ENCODE assay signal across 1 cellular context in genomic region chr22:45344339-45344738, GRCh38.
TF ChIP-seq lines count a peak whose summit lies in the region.

No MANE protein-coding gene starts in this region.

TF ChIP-seq in WTC11, 78 proteins besides CTCF, POLR2A, EP300 and RAD21 (continued from another document):
- no peak for TF ChIP-seq AFF4 (CRISPR knock-in tag; IDR thresholded peaks at IDR 0.05; ENCODE audit: borderline replicate concordance)
- TF ChIP-seq ATF1 (CRISPR knock-in tag; IDR thresholded peaks at IDR 0.05): no peak
